Comparison of ENCODE assay signal across 28 cellular contexts in the genomic region with DNA sequence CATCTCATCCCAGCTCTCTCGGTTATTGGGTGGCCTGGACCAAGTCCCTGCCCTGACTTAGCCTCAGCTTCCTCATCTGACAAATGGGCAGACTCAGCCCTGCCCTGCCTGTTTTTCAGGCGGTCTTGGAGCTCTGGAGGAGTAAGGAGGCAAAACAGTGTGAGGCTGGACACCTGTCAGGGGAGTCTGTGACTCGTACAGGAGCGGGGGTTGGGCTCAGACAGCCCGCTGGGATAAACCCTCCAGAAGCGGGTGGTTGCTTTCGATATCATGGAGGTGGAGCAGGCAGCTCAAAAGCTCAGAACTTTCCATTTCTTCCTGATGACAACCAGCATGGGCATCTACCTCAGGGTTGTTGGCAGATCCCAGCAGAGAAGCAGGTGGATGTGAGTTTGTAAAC.
"Had no signal": no experiment of that assay in that cellular context is flagged by ENCODE, and none has a peak within 500 bp of the region (broad histone marks: within the 10 kb centered on the region; RNA-seq: fewer than 3 reads in every experiment).

No MANE protein-coding gene starts in this region.

- ATAC-seq: effector memory CD8-positive, alpha-beta T cell; esophagus mucosa; heart right ventricle; left cardiac atrium; left lung; left ventricle myocardium superior; lower lobe of right lung; mucosa of descending colon had no signal

- H3K4me3 Mint-ChIP-seq: dendritic cell treated with granulocyte-macrophage colony-stimulating factor and Interleukin-4, amounts not matched to agents 40 ng/mL and 50 ng/mL, for 4 days; effector memory CD8-positive, alpha-beta T cell; endodermal cell; mesothelial cell of epicardium; naive B cell had no signal

- H3K9me3 Mint-ChIP-seq: dendritic cell treated with granulocyte-macrophage colony-stimulating factor and Interleukin-4, amounts not matched to agents 40 ng/mL and 50 ng/mL, for 4 days; endodermal cell; mesothelial cell of epicardium; naive B cell had no signal

- H3K9me3 ChIP-seq: esophagus squamous epithelium, gastrocnemius medialis, heart right ventricle, left lung, lower lobe of right lung, mucosa of descending colon had no signal

- H3K4me3 ChIP-seq: esophagus squamous epithelium, gastrocnemius medialis, heart right ventricle, left lung, lower lobe of right lung, mucosa of descending colon had no signal

- DNase-seq: cortex of kidney; effector CD8-positive, alpha-beta T cell; effector memory CD8-positive, alpha-beta T cell; endodermal cell; erythroblast; esophagus squamous epithelium; foreskin fibroblast; foreskin melanocyte; gastrocnemius medialis; glutamatergic neuron; head of caudate nucleus; heart right ventricle; hippocampal formation; left cardiac atrium; left ventricle myocardium superior; lower lobe of right lung; mesenchymal stem cell; mucosa of descending colon; naive B cell had no signal

- H3K4me1 Mint-ChIP-seq: naive B cell had no signal

- H3K27me3 ChIP-seq: esophagus squamous epithelium, gastrocnemius medialis, heart right ventricle, left lung had no signal

- H3K36me3 Mint-ChIP-seq: mesothelial cell of epicardium, naive B cell had no signal

- FAIRE-seq: colon, endometrium, islet of Langerhans, keratinocyte had no signal

- H3K36me3 ChIP-seq: esophagus squamous epithelium, gastrocnemius medialis, left lung, lower lobe of right lung had no signal

- H3K27ac ChIP-seq: epithelial cell of prostate, esophagus squamous epithelium, heart right ventricle, left lung, lower lobe of right lung had no signal

- H3K27ac Mint-ChIP-seq: dendritic cell treated with granulocyte-macrophage colony-stimulating factor and Interleukin-4, amounts not matched to agents 40 ng/mL and 50 ng/mL, for 4 days; effector memory CD8-positive, alpha-beta T cell; endodermal cell; mesothelial cell of epicardium; naive B cell had no signal
